Comparison of ENCODE assay signal across 8 cellular contexts in genomic region chr12:57604454-57605307, GRCh38. TPM values are rescaled to one million over a fixed set of nuclear protein-coding genes. Genes with fewer than 3 reads are reported as not detected.
A peak's percentile ranks its signal among the peaks of the same experiment; 100 is the strongest.
DNase-seq lines count a peak whose midpoint lies in the region; ATAC-seq and TF ChIP-seq lines count a peak whose summit lies in the region.

TSS of gene DTX3 (plus strand) at chr12:57604824. CDS start at chr12:57606518, 1,694 bp downstream.

- intact Hi-C loops in activated naive CD4-positive, alpha-beta T cell treated with anti-CD3 and anti-CD28 coated beads for 36 hours (cut with micrococcal nuclease): loop anchor here (2.0 kb wide), 1 partner anchor 14 kb away; the partner anchor contains the start of gene PIP4K2C

- DNase-seq in NCI-H2107 treated with DMSO at 0.1 percent for 48 hours (lab: John Stamatoyannopoulos, UW; ENCODE audit: unreplicated experiment) (peak; percentile 76), germinal center (ENCODE audit: low spot score) (peak; percentile 60), neural progenitor cell (ENCODE audit: low spot score) (peak; percentile 66), NOMO-1 treated with dmso at 0.1 percent for 144 hours (lab: John Stamatoyannopoulos, UW; ENCODE audit: unreplicated experiment) (no peak)
- DNase-seq in activated naive CD4-positive, alpha-beta T cell treated with anti-CD3 and anti-CD28 coated beads for 36 hours: peak; percentile 62

- peak within 1 kb of the TSS; percentile 83 for H3K9ac ChIP-seq in neural progenitor cell

- H3K4me1 ChIP-seq in ACC112 (ENCODE audit: control insufficient read depth, insufficient read depth, low read length, unreplicated experiment) (peaks cover 17% of the 10 kb centered on the region), neural progenitor cell (peaks cover 21% of the 10 kb centered on the region)

- peaks cover 22% of the 10 kb centered on the region for H3K4me1 Mint-ChIP-seq in activated naive CD4-positive, alpha-beta T cell treated with anti-CD3 and anti-CD28 coated beads for 36 hours (ENCODE audit: low read depth)
- peaks cover 23% of the 10 kb centered on the region for H3K4me1 Mint-ChIP-seq in neural progenitor cell

- H3K9me3 Mint-ChIP-seq in activated naive CD4-positive, alpha-beta T cell treated with anti-CD3 and anti-CD28 coated beads for 36 hours: no peaks in the 10 kb centered on the region
- H3K9me3 Mint-ChIP-seq in neural progenitor cell: no peaks in the 10 kb centered on the region

- ATAC-seq in GM18909 (IDR thresholded peaks at IDR 0.05; ENCODE audit: poor library complexity, unreplicated experiment) (peak; percentile 70), HG03457 (IDR thresholded peaks at IDR 0.05; ENCODE audit: unreplicated experiment) (no peak)

- H3K27me3 Mint-ChIP-seq in activated naive CD4-positive, alpha-beta T cell treated with anti-CD3 and anti-CD28 coated beads for 36 hours (ENCODE audit: low read depth): no peaks in the 10 kb centered on the region
- H3K27me3 Mint-ChIP-seq in neural progenitor cell (ENCODE audit: insufficient read depth, low read depth): peaks cover 9% of the 10 kb centered on the region

- H3F3A ChIP-seq in neural progenitor cell (ENCODE audit: low read depth): peaks cover 28% of the 10 kb centered on the region

- H3K27me3 ChIP-seq in ACC112 (ENCODE audit: insufficient read depth, low read length) (no peaks in the 10 kb centered on the region), neural progenitor cell (peaks cover 6% of the 10 kb centered on the region)

- H3K27ac ChIP-seq in ACC112 (ENCODE audit: low read depth, low read length) (peak within 1 kb of the TSS; percentile 37; the same call in 1 of the 2 replicates), neural progenitor cell (no peak within 1 kb of the TSS)

- no peaks in the 10 kb centered on the region for H3K9me3 ChIP-seq in neural progenitor cell (ENCODE audit: low read depth)

- H3K4me2 ChIP-seq in neural progenitor cell: peak within 1 kb of the TSS; percentile 95

- H3K79me2 ChIP-seq in ACC112 (ENCODE audit: control insufficient read depth, insufficient read depth, low read length, unreplicated experiment): no peaks in the 10 kb centered on the region
- H3K79me2 ChIP-seq in neural progenitor cell (ENCODE audit: low read depth): peaks cover 16% of the 10 kb centered on the region

- no peak for TF ChIP-seq CTCF in neural progenitor cell (IDR thresholded peaks at IDR 0.05)

- H3K36me3 Mint-ChIP-seq in activated naive CD4-positive, alpha-beta T cell treated with anti-CD3 and anti-CD28 coated beads for 36 hours (ENCODE audit: low read depth): peaks cover 6% of the 10 kb centered on the region
- H3K36me3 Mint-ChIP-seq in neural progenitor cell: peaks cover 19% of the 10 kb centered on the region

- peaks cover 13% of the 10 kb centered on the region for H4K20me1 ChIP-seq in neural progenitor cell (ENCODE audit: low read depth)

- peak within 1 kb of the TSS; percentile 81 for H3K4me3 ChIP-seq in ACC112 (ENCODE audit: low read depth, low read length)
- H3K4me3 ChIP-seq in neural progenitor cell: peak within 1 kb of the TSS; percentile 98

- H3K36me3 ChIP-seq in ACC112 (ENCODE audit: insufficient read depth, low read length): no peaks in the 10 kb centered on the region
- no peaks in the 10 kb centered on the region for H3K36me3 ChIP-seq in neural progenitor cell

- H2AFZ ChIP-seq in ACC112 (ENCODE audit: low read length, unreplicated experiment): peak within 1 kb of the TSS; percentile 98
- peak within 1 kb of the TSS; percentile 99 for H2AFZ ChIP-seq in neural progenitor cell (replicated peaks)

- CTCF ChIA-PET in activated naive CD4-positive, alpha-beta T cell treated with anti-CD3 and anti-CD28 coated beads for 36 hours (lab: Charles Lee): interaction anchor here (1.3 to 2.0 kb wide), 2 partner anchors 10 to 16 kb away, joined by 3 to 9 read pairs; no protein-coding TSS in a partner anchor

- H3K27ac Mint-ChIP-seq in activated naive CD4-positive, alpha-beta T cell treated with anti-CD3 and anti-CD28 coated beads for 36 hours: peak within 1 kb of the TSS; percentile 63
- peak within 1 kb of the TSS; percentile 96 for H3K27ac Mint-ChIP-seq in neural progenitor cell

- peak within 1 kb of the TSS; percentile 77 for H3K4me3 Mint-ChIP-seq in activated naive CD4-positive, alpha-beta T cell treated with anti-CD3 and anti-CD28 coated beads for 36 hours
- H3K4me3 Mint-ChIP-seq in neural progenitor cell: peak within 1 kb of the TSS; percentile 91

RNA-seq across cellular contexts. Expression of gene DTX3, which starts in this region (rescaled TPM):
- 10 to 100 TPM; 15.8 to 16.2 TPM for total RNA-seq in activated naive CD4-positive, alpha-beta T cell treated with anti-CD3 and anti-CD28 coated beads for 36 hours
- 56.4 and 67.9 TPM in 2 replicates for total RNA-seq in neural progenitor cell (ENCODE audit: low replicate concordance)
